In the genomic region with DNA sequence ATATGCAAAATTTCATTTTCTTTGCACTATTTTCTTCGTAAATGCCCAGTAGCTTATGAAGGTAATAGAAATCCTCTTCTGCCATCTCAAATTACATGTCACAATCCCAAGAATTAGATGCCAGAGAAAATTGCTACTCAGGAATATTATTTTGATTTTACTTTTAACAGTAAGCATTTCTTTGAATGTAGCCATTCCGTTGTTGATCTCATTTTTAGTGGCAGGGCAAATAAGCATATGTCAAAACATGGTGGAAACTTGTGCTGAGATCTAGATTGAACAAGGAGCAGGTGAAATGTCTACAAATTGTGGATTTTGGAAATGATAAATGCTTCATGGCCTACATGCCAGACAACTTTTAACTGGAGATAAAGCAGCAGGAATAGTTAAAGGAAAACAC, we compare ENCODE assay signal across 8 cellular contexts.
"Had no signal": no experiment of that assay in that cellular context is flagged by ENCODE, and none has a peak within 500 bp of the region (broad histone marks: within the 10 kb centered on the region; RNA-seq: fewer than 3 reads in every experiment).

No MANE protein-coding gene starts in this region.

- H3K4me1 ChIP-seq: HAP-1 had no signal

- H3K4me2 ChIP-seq: GM23338 had no signal

- H2AFZ ChIP-seq: GM23248 had no signal

- H3K9me3 ChIP-seq: HAP-1 had no signal

- H3K4me3 ChIP-seq: GM23248, GM23338, HAP-1 had no signal

- H3K27ac ChIP-seq: GM23248 had no signal

- DNase-seq: GM23248, GOT3, H7, H9, HCEC 1CT, HFFc6 had no signal

- H3K36me3 ChIP-seq: HAP-1 had no signal

- H3K9ac ChIP-seq: GM23248 had no signal
